Comparison of ENCODE assay signal across 9 cellular contexts in the genomic region with DNA sequence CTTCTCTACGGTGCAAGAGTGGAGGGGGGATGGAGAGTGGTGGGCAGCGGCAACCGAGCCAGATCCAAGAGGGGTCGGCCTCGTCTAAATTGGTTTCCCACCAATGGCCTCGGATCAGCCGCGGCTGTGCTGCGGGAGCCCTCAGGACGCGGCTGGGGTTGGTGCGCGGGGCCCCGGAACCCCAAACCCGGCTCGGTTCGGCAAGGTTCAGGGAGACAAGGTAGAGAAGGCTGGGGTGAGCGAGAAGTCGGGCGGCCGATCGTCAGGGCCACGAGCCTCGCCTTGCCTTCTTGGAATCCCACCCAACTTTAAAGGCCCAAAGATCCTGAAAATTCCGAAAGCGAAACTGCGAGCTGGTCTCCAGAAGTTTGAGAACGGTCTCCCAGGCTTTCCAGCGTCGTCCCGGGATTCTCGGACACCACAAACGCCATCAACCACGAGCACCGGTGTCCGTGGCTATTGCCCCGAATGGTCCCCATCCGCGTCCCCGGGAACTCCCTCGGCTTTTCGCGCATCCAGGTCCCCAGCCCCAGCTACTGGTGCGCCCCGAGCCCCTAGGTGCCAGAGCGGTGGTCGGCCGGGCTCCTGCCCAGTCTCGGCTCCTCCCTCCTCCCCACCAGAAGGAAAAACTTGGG. TPM values are rescaled to one million over a fixed set of nuclear protein-coding genes. Genes with fewer than 3 reads are reported as not detected.
DNase-seq lines count a peak whose midpoint lies in the region; ATAC-seq, FAIRE-seq and TF ChIP-seq lines count a peak whose summit lies in the region.
"Had no signal": no experiment of that assay in that cellular context is flagged by ENCODE, and none has a peak within 500 bp of the region (broad histone marks: within the 10 kb centered on the region; RNA-seq: fewer than 3 reads in every experiment).

No MANE protein-coding gene starts in this region.

- H3K36me3 Mint-ChIP-seq in CD14-positive monocyte, result peaks cover 0 to 2% of the 10 kb centered on the region in 2 donors
- peaks cover 11% of the 10 kb centered on the region for H3K36me3 Mint-ChIP-seq in T-cell

- H3K4me3 Mint-ChIP-seq in CD14-positive monocyte, result peak overlapping the region; percentile 98
- H3K4me3 Mint-ChIP-seq in T-cell, result peak overlapping the region; percentile 93 to 99 (median 94)

- POLR2A ChIA-PET in T-cell (lab: Charles Lee), result no interaction called here

- H3K27ac ChIP-seq in esophagus (ENCODE audit: low read depth in 2 of 2, low read length in 1 of 2) (peak overlapping the region; percentile 0 to 34), neutrophil (no peak overlapping the region)

- peaks cover 17 to 45% (median 32%) of the 10 kb centered on the region in 3 donors for H3K27me3 Mint-ChIP-seq in CD14-positive monocyte (ENCODE audit: low read depth in 3 of 3)
- peaks cover 0 to 1% of the 10 kb centered on the region in 2 donors for H3K27me3 Mint-ChIP-seq in T-cell

- WGBS in esophagus, 2 donors, result 31 to 38% methylated on average over 46 to 49 of the region's 49 CpGs

- H3K27me3 ChIP-seq in esophagus (ENCODE audit: control insufficient read depth in 1 of 2, insufficient read depth in 2 of 2, low read length in 2 of 2) (peaks cover 5 to 6% of the 10 kb centered on the region in 2 donors), neutrophil (peaks cover 60% of the 10 kb centered on the region)

- intact Hi-C loops in CD14-positive monocyte (cut with micrococcal nuclease), result loop anchor here (5.0 to 10.0 kb wide), 2 partner anchors 223 to 285 kb away; no protein-coding TSS in a partner anchor

- H3K4me3 ChIP-seq in esophagus (ENCODE audit: low read depth in 1 of 2, low read length in 2 of 2) (peak overlapping the region; percentile 65 to 70), neutrophil (ENCODE audit: low read depth in 1 of 2, low read length in 1 of 2) (peak overlapping the region; percentile 63 to 69)

- TF ChIP-seq POLR2A in H54 (IDR thresholded peaks at IDR 0.05; ENCODE audit: low read depth, low read length), result no peak

- peaks cover 0 to 8% (median 0%) of the 10 kb centered on the region in 7 donors for H3K9me3 Mint-ChIP-seq in CD14-positive monocyte
- H3K9me3 Mint-ChIP-seq in T-cell, result no peaks in the 10 kb centered on the region

- CTCF ChIA-PET in T-cell (lab: Charles Lee), result interaction anchor here (0.6 to 2.2 kb wide), 2 partner anchors 149 to 1593 kb away, joined by 5 read pairs; no protein-coding TSS in a partner anchor

- TF ChIP-seq CTCF in CD14-positive monocyte (IDR thresholded peaks at IDR 0.05), result no peak
- no peak for TF ChIP-seq CTCF in neutrophil (IDR thresholded peaks at IDR 0.05)

- FAIRE-seq in H54 (lab: Jason Lieb, UNC), result no peak
- FAIRE-seq: TTC549 had no signal

- H3K36me3 ChIP-seq in esophagus (ENCODE audit: control insufficient read depth in 2 of 2, insufficient read depth in 2 of 2, low read length in 1 of 2) (no peaks in the 10 kb centered on the region), neutrophil (no peaks in the 10 kb centered on the region)

- H3K4me1 Mint-ChIP-seq in CD14-positive monocyte, result peaks cover 68% of the 10 kb centered on the region
- H3K4me1 Mint-ChIP-seq in T-cell, result peaks cover 61 to 73% (median 62%) of the 10 kb centered on the region in 3 donors

- H3K9me3 ChIP-seq in esophagus (ENCODE audit: control insufficient read depth in 2 of 2, insufficient read depth in 1 of 2, low read depth in 1 of 2, low read length in 1 of 2) (no peaks in the 10 kb centered on the region), neutrophil (no peaks in the 10 kb centered on the region)

- ATAC-seq in T-cell (replicated peaks in 1 of 4), result no peak

- H3K27ac Mint-ChIP-seq in CD14-positive monocyte, result peak overlapping the region in 6 of 7 donors; percentile 68 to 90 (median 84)
- H3K27ac Mint-ChIP-seq in T-cell, result peak overlapping the region; percentile 52 to 74

- H3K4me1 ChIP-seq in esophagus (ENCODE audit: control insufficient read depth in 2 of 2, insufficient read depth in 2 of 2, low read length in 1 of 2) (peaks cover 25 to 26% of the 10 kb centered on the region in 2 donors), neutrophil (ENCODE audit: control insufficient read depth in 1 of 2, insufficient read depth in 1 of 2, low read depth in 1 of 2, low read length in 1 of 2) (peaks cover 52 to 55% of the 10 kb centered on the region in 2 experiments)

- DNase-seq in CD14-positive monocyte (ENCODE audit: low spot score), result no peak
- peak in 2 of 34 experiments; percentile 6 to 12 for DNase-seq in T-cell
- no peak for DNase-seq in H54 (ENCODE audit: insufficient read length, low spot score)
- DNase-seq in stimulated activated naive CD4-positive, alpha-beta T cell (lab: John Stamatoyannopoulos, UW), result no peak
- no peak for DNase-seq in T-helper 9 cell
- no peak for DNase-seq in mucosa of gallbladder (ENCODE audit: low spot score)

RNA-seq across cellular contexts. Expression of gene SFMBT2, which starts 3.3 kb away (rescaled TPM):
- polyA plus RNA-seq in CD14-positive monocyte (1 to 10 TPM in 1 of 2 donors, under 1 TPM in 1; 0.53 to 1.6 TPM), esophagus (under 1 TPM; 0.45 to 0.55 TPM)
- total RNA-seq in T-cell (10 to 100 TPM; 32.7 to 38.3 (median 36.8) TPM), mucosa of gallbladder (19.8 TPM)
